Comparison of ENCODE assay signal across 16 cellular contexts in genomic region chr6:40695114-40695513, GRCh38.
DNase-seq lines count a peak whose midpoint lies in the region; ATAC-seq, FAIRE-seq and TF ChIP-seq lines count a peak whose summit lies in the region.
"Had no signal": no experiment of that assay in that cellular context is flagged by ENCODE, and none has a peak within 500 bp of the region (broad histone marks: within the 10 kb centered on the region; RNA-seq: fewer than 3 reads in every experiment).

No MANE protein-coding gene starts in this region.

- 39% methylated on average over 2 of the region's 2 CpGs for WGBS in hepatocyte (ENCODE audit: low lambda C conversion rate, missing lambda C conversion rate)
- WGBS in tibial nerve, 2 donors: 7 to 10% methylated on average over 2 of the region's 2 CpGs

- H2AFZ ChIP-seq in hepatocyte: no peak overlapping the region

- H3K9me2 ChIP-seq in hepatocyte (replicated peaks; ENCODE audit: insufficient read depth): no peaks in the 10 kb centered on the region

- no peaks in the 10 kb centered on the region for H3K36me3 ChIP-seq in hepatocyte (replicated peaks; ENCODE audit: insufficient read depth, low read depth)
- no peaks in the 10 kb centered on the region for H3K36me3 ChIP-seq in tibial nerve
- H3K36me3 ChIP-seq: gastrocnemius medialis had no signal

- H3K4me1 ChIP-seq in hepatocyte (ENCODE audit: insufficient read depth): no peaks in the 10 kb centered on the region
- no peaks in the 10 kb centered on the region for H3K4me1 ChIP-seq in tibial nerve
- H3K4me1 ChIP-seq: gastrocnemius medialis had no signal

- TF ChIP-seq EP300 in tibial nerve (IDR thresholded peaks at IDR 0.05): no peak

- CTCF ChIA-PET in RWPE1 (lab: Yijun Ruan, JAX): no interaction called here

- POLR2A ChIA-PET in RWPE1 (lab: Yijun Ruan, JAX; ENCODE audit: low non-redundant PET): no interaction called here

- DNase-seq in DMS114 treated with DMSO at 0.1 percent for 48 hours (lab: John Stamatoyannopoulos, UW; ENCODE audit: unreplicated experiment): peak; percentile 6
- peak; percentile 30 for DNase-seq in HTR-8/SVneo (ENCODE audit: insufficient read length, low spot score)
- DNase-seq in RWPE1 (ENCODE audit: low spot score): peak; percentile 21
- DNase-seq in iris pigment epithelial cell (ENCODE audit: low read depth): peak; percentile 3
- no peak for DNase-seq in hepatocyte (ENCODE audit: low spot score)
- DNase-seq in Right ventricle myocardium inferior (ENCODE audit: missing footprints): no peak
- no peak for DNase-seq in tibial nerve (ENCODE audit: low spot score in 2 of 2)
- DNase-seq: activated CD4-positive, alpha-beta T cell treated with anti-CD3 and anti-CD28 coated beads for 48 hours; effector memory CD4-positive, alpha-beta T cell; gastrocnemius medialis; kidney; naive thymus-derived CD4-positive, alpha-beta T cell; NCI-H526 treated with DMSO at 0.1 percent for 48 hours; substantia nigra had no signal

- ATAC-seq in GM19397 (IDR thresholded peaks at IDR 0.05; ENCODE audit: unreplicated experiment) (no peak), Right ventricle myocardium inferior (no peak)
- ATAC-seq: activated T-helper 17 cell treated with anti-CD3 and anti-CD28 coated beads, Interleukin-2, amount 50 U/mL, for 72 hours; naive thymus-derived CD4-positive, alpha-beta T cell had no signal

- no peak overlapping the region for H3K4me3 ChIP-seq in hepatocyte
- no peak overlapping the region for H3K4me3 ChIP-seq in tibial nerve
- H3K4me3 ChIP-seq: gastrocnemius medialis had no signal

- H3K27ac ChIP-seq in RWPE1 (no peak overlapping the region), hepatocyte (no peak overlapping the region), tibial nerve (no peak overlapping the region)
- H3K27ac ChIP-seq: gastrocnemius medialis had no signal

- FAIRE-seq in HTR-8/SVneo (lab: Jason Lieb, UNC): no peak
- FAIRE-seq: kidney had no signal

- H3K79me2 ChIP-seq in hepatocyte: no peaks in the 10 kb centered on the region

- H3K27me3 ChIP-seq in hepatocyte: no peaks in the 10 kb centered on the region
- no peaks in the 10 kb centered on the region for H3K27me3 ChIP-seq in tibial nerve
- H3K27me3 ChIP-seq: gastrocnemius medialis had no signal

- H4K20me1 ChIP-seq in hepatocyte (ENCODE audit: insufficient read depth, poor library complexity, severe bottlenecking): no peaks in the 10 kb centered on the region

- intact Hi-C loops in Right ventricle myocardium inferior (cut with DNase I): no loop called here

- no peak for TF ChIP-seq POLR2A in tibial nerve (IDR thresholded peaks at IDR 0.05)

- H3K4me2 ChIP-seq in hepatocyte: no peak overlapping the region

- H3K9me3 ChIP-seq in hepatocyte (ENCODE audit: low read depth) (no peaks in the 10 kb centered on the region), tibial nerve (no peaks in the 10 kb centered on the region)
- H3K9me3 ChIP-seq: gastrocnemius medialis had no signal

- no peak for TF ChIP-seq CTCF in RWPE1 (conservative IDR thresholded peaks at IDR 0.05; ENCODE audit: low read depth)
- TF ChIP-seq CTCF in hepatocyte (IDR thresholded peaks at IDR 0.05; ENCODE audit: poor library complexity): no peak
- no peak for TF ChIP-seq CTCF in tibial nerve (IDR thresholded peaks at IDR 0.05)

Comparison
In these comparisons a context has a peak if more than half of its experiments do, and no peak if none do; other contexts are left out.
1. DNase-seq: peak in DMS114 treated with DMSO at 0.1 percent for 48 hours (single experiment), HTR-8/SVneo (single experiment), RWPE1 (single experiment) and iris pigment epithelial cell (single experiment); none in hepatocyte (single experiment), Right ventricle myocardium inferior (single experiment) and tibial nerve (0 of 2).